ENCODE assay signal across 8 cellular contexts in the genomic region with DNA sequence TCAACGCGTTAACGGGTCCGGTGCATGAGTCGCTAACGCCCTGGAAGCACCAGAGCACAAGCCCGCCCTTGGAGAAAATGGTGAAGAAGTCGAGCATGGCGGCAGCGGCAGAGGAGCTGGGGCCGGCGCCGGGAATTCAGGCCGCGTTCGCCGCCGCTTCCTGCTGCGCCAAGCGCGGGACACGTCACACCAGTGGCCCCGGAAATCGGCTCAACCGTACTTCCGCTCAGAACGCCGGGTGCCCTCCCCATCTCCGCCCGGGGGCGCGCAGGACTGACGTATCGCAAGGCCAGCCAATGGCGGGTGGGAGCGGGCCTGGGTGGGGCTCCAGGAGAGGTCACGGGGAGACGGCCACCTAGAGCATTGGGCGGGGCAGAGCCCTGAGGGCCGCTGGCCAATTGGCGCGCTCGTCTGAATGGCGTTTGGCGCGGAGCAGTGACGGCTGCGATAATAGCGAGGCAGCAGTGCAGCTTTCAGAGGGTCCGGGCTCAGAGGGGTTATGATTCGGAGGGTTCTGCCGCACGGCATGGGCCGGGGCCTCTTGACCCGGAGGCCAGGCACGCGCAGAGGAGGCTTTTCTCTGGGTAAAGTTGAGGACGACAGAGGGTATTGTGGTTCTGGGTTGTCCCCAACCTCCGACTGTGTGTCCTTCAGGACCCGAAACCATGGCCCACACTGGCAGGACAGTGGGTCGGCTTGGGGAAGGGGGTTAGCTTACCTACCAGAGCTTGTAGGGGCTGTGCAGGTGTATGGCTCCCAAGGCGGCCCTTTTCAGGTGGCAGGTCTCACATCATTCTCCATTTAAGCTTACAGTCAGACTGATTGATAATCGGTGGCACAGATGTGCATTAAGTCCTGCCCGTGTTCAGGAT. TPM values are rescaled to one million over a fixed set of nuclear protein-coding genes. Genes with fewer than 3 reads are reported as not detected.
DNase-seq lines count a peak whose midpoint lies in the region; ATAC-seq and TF ChIP-seq lines count a peak whose summit lies in the region.

A gene (plus strand): TSS at position 447 of the 872 bp plus-strand sequence. CDS start 53 bp downstream, at position 500.
A gene with protein sequence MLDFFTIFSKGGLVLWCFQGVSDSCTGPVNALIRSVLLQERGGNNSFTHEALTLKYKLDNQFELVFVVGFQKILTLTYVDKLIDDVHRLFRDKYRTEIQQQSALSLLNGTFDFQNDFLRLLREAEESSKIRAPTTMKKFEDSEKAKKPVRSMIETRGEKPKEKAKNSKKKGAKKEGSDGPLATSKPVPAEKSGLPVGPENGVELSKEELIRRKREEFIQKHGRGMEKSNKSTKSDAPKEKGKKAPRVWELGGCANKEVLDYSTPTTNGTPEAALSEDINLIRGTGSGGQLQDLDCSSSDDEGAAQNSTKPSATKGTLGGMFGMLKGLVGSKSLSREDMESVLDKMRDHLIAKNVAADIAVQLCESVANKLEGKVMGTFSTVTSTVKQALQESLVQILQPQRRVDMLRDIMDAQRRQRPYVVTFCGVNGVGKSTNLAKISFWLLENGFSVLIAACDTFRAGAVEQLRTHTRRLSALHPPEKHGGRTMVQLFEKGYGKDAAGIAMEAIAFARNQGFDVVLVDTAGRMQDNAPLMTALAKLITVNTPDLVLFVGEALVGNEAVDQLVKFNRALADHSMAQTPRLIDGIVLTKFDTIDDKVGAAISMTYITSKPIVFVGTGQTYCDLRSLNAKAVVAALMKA (minus strand): TSS at position 188 of the 872 bp plus-strand sequence. CDS start 91 bp downstream, at position 97.

- H3K36me3 ChIP-seq in SK-N-SH (replicated peaks in 1 of 2; ENCODE audit: control insufficient read depth in 1 of 2, insufficient read depth in 2 of 2, low read length in 1 of 2), result peaks cover 40 to 52% of the 10 kb centered on the region in 2 experiments
- H3K36me3 ChIP-seq in gastroesophageal sphincter, result peaks cover 4 to 56% of the 10 kb centered on the region in 2 donors

- peak within 1 kb of the TSS; percentile 99 for H3K4me2 ChIP-seq in SK-N-SH

- H3K27me3 ChIP-seq in SK-N-SH (ENCODE audit: insufficient read depth), result no peaks in the 10 kb centered on the region
- H3K27me3 ChIP-seq in gastroesophageal sphincter, result no peaks in the 10 kb centered on the region

- DNase-seq in GM04504 (ENCODE audit: low read depth), result peak; percentile 98
- peak; percentile 95 for DNase-seq in NCI-H1048 (lab: John Stamatoyannopoulos, UW)
- DNase-seq in SK-N-SH, result peak; percentile 100
- peak; percentile 100 for DNase-seq in activated naive CD4-positive, alpha-beta T cell treated with anti-CD3 and anti-CD28 coated beads, Interleukin-2, amount 50 U/mL, for 16 hours
- DNase-seq in non-pigmented ciliary epithelial cell (ENCODE audit: low read depth), result peak; percentile 93
- DNase-seq in superior temporal gyrus (ENCODE audit: extremely low spot score), result peak; percentile 99

- H3K4me1 ChIP-seq in SK-N-SH (ENCODE audit: control insufficient read depth in 1 of 2, insufficient read depth in 2 of 2, low read depth in 1 of 2, low read length in 1 of 2), result peaks cover 9 to 12% of the 10 kb centered on the region in 2 experiments
- peaks cover 5 to 32% (median 11%) of the 10 kb centered on the region in 3 donors for H3K4me1 ChIP-seq in gastroesophageal sphincter

- POLR2A ChIA-PET in SK-N-SH (lab: Yijun Ruan, JAX), result interaction anchor here (1.3 to 2.7 kb wide), 3 partner anchors 13 to 35 kb away, joined by 4 to 12 read pairs (median 6); a partner anchor contains a TSS

- peaks cover 46% of the 10 kb centered on the region for H3K79me2 ChIP-seq in SK-N-SH (ENCODE audit: insufficient read depth)

- peak within 1 kb of the TSS; percentile 77 for H2AFZ ChIP-seq in SK-N-SH (ENCODE audit: low read depth)

- 3% methylated on average over 10 of the region's 64 CpGs for WGBS in SK-N-SH (ENCODE audit: low lambda C conversion rate)
- WGBS in gastroesophageal sphincter (ENCODE audit: low coverage in 1 of 2), 2 donors, result 0 to 2% methylated on average over 2 to 6 of the region's 64 CpGs

- peak; percentile 99 for ATAC-seq in HG02571 (IDR thresholded peaks at IDR 0.05; ENCODE audit: unreplicated experiment)
- peak; percentile 100 for ATAC-seq in gastroesophageal sphincter

- H3F3A ChIP-seq in SK-N-SH (replicated peaks; ENCODE audit: insufficient read depth), result no peaks in the 10 kb centered on the region

- no peaks in the 10 kb centered on the region for H3K9me2 ChIP-seq in SK-N-SH

- H3K27ac ChIP-seq in SK-N-SH (ENCODE audit: low read depth in 2 of 2, low read length in 1 of 2), result peak within 1 kb of the TSS; percentile 87 to 95
- H3K27ac ChIP-seq in gastroesophageal sphincter, result peak within 1 kb of the TSS; percentile 91 to 94 (median 92)

- TF ChIP-seq POLR2A in gastroesophageal sphincter (IDR thresholded peaks at IDR 0.05), result peak; percentile 73 to 85

- TF ChIP-seq CTCF in SK-N-SH (IDR thresholded peaks at IDR 0.05) (no peak), gastroesophageal sphincter (IDR thresholded peaks at IDR 0.05) (no peak)

- H3K9me3 ChIP-seq in SK-N-SH, result no peaks in the 10 kb centered on the region
- no peaks in the 10 kb centered on the region for H3K9me3 ChIP-seq in gastroesophageal sphincter

- H3K9ac ChIP-seq in SK-N-SH, result peak within 1 kb of the TSS; percentile 89

- TF ChIP-seq EP300 in SK-N-SH (IDR thresholded peaks at IDR 0.05; ENCODE audit: borderline replicate concordance in 1 of 2, low read depth in 1 of 2, low read length in 1 of 2) (no peak), gastroesophageal sphincter (IDR thresholded peaks at IDR 0.05) (no peak)

- TF ChIP-seq RAD21 in SK-N-SH (IDR thresholded peaks at IDR 0.05; ENCODE audit: low read length), result no peak

- H4K20me1 ChIP-seq in SK-N-SH (ENCODE audit: insufficient read depth), result no peaks in the 10 kb centered on the region

- H3K4me3 ChIP-seq in SK-N-SH (ENCODE audit: low read depth in 2 of 2, low read length in 1 of 2), result peak within 1 kb of the TSS; percentile 72 to 94
- H3K4me3 ChIP-seq in gastroesophageal sphincter, result peak within 1 kb of the TSS; percentile 80 to 95

- CTCF ChIA-PET in SK-N-SH (lab: Yijun Ruan, JAX), result no interaction called here

TF ChIP-seq in SK-N-SH, 30 proteins besides CTCF, POLR2A, EP300 and RAD21 (continues in another document):
- TF ChIP-seq GABPA (IDR thresholded peaks at IDR 0.05; ENCODE audit: low read depth), result peak; percentile 94
- TF ChIP-seq RXRA (IDR thresholded peaks at IDR 0.05; ENCODE audit: borderline replicate concordance, low read depth), result no peak
- no peak for TF ChIP-seq EZH2phosphoT487 (IDR thresholded peaks at IDR 0.05; ENCODE audit: borderline replicate concordance, low read depth)
- TF ChIP-seq NFIC (IDR thresholded peaks at IDR 0.05; ENCODE audit: borderline replicate concordance), result no peak
- no peak for TF ChIP-seq JUND (IDR thresholded peaks at IDR 0.05)
- TF ChIP-seq, protein P1, sequence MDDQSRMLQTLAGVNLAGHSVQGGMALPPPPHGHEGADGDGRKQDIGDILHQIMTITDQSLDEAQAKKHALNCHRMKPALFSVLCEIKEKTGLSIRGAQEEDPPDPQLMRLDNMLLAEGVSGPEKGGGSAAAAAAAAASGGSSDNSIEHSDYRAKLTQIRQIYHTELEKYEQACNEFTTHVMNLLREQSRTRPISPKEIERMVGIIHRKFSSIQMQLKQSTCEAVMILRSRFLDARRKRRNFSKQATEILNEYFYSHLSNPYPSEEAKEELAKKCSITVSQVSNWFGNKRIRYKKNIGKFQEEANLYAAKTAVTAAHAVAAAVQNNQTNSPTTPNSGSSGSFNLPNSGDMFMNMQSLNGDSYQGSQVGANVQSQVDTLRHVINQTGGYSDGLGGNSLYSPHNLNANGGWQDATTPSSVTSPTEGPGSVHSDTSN (IDR thresholded peaks at IDR 0.05), result no peak; the same call in 1 of the 2 replicates
- TF ChIP-seq MEF2A (IDR thresholded peaks at IDR 0.05; ENCODE audit: borderline replicate concordance, low read depth), result no peak
- peak; percentile 87 for TF ChIP-seq POLR2AphosphoS5 (IDR thresholded peaks at IDR 0.05; ENCODE audit: low read depth, low read length)
- TF ChIP-seq RFX5 (IDR thresholded peaks at IDR 0.05; ENCODE audit: low read length), result no peak; the same call in 1 of the 2 replicates
- TF ChIP-seq CHD2 (IDR thresholded peaks at IDR 0.05; ENCODE audit: low read length, partially characterized antibody), result peak; percentile 64
- no peak for TF ChIP-seq FOXJ3 (CRISPR knock-in tag; IDR thresholded peaks at IDR 0.05)
- TF ChIP-seq, protein P2, sequence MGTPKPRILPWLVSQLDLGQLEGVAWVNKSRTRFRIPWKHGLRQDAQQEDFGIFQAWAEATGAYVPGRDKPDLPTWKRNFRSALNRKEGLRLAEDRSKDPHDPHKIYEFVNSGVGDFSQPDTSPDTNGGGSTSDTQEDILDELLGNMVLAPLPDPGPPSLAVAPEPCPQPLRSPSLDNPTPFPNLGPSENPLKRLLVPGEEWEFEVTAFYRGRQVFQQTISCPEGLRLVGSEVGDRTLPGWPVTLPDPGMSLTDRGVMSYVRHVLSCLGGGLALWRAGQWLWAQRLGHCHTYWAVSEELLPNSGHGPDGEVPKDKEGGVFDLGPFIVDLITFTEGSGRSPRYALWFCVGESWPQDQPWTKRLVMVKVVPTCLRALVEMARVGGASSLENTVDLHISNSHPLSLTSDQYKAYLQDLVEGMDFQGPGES (IDR thresholded peaks at IDR 0.05; ENCODE audit: low read depth, low read length), result peak; percentile 47
- TF ChIP-seq SMC3 (IDR thresholded peaks at IDR 0.05; ENCODE audit: low read depth, low read length), result peak; percentile 1; the same call in 1 of the 2 replicates
- no peak; the same call in 1 of the 2 replicates for TF ChIP-seq SIN3A (IDR thresholded peaks at IDR 0.05; ENCODE audit: borderline replicate concordance, low read depth, low read length)
- TF ChIP-seq FOSL2 (IDR thresholded peaks at IDR 0.05; ENCODE audit: borderline replicate concordance, low read depth), result no peak
- peak; percentile 81 for TF ChIP-seq YY1 (IDR thresholded peaks at IDR 0.05; ENCODE audit: low read depth)

RNA-seq across cellular contexts. Expression of the first gene that starts in this region (rescaled TPM):
- polyA plus RNA-seq in SK-N-SH (2012; rRNA removed), result 35.2 and 41.3 TPM in 2 replicates
- 19.1 and 27.7 TPM in 2 replicates for polyA plus RNA-seq in SK-N-SH (2012; cell fraction: cytosol; rRNA removed)
- polyA plus RNA-seq in SK-N-SH (2012; cell fraction: nucleus; rRNA removed), result 91.3 and 111 TPM in 2 replicates
- total RNA-seq in gastroesophageal sphincter, result 10 to 100 TPM in 3 of 4 donors, 1 to 10 TPM in 1; 9.9 to 17.4 (median 14.5) TPM

RNA-seq across cellular contexts. Expression of the second gene that starts in this region (rescaled TPM):
- 129 and 158 TPM in 2 replicates for polyA plus RNA-seq in SK-N-SH (2012; rRNA removed)
- 94.8 and 121 TPM in 2 replicates for polyA plus RNA-seq in SK-N-SH (2012; cell fraction: cytosol; rRNA removed)
- 183 and 214 TPM in 2 replicates for polyA plus RNA-seq in SK-N-SH (2012; cell fraction: nucleus; rRNA removed)
- total RNA-seq in gastroesophageal sphincter, result 10 to 100 TPM; 84.1 to 87.1 (median 86.7) TPM

Comparison
In these comparisons a context has a peak if more than half of its experiments do, and no peak if none do; other contexts are left out.
1. Peak in every context shown above with its lines: DNase-seq, ATAC-seq, H3K4me3 ChIP-seq and H3K27ac ChIP-seq.